ENCODE assay signal across 8 cellular contexts in genomic region chr7:30412810-30413504, GRCh38.
DNase-seq lines count a peak whose midpoint lies in the region; ATAC-seq lines count a peak whose summit lies in the region.

No MANE protein-coding gene starts in this region.

- no peak overlapping the region for H3K4me3 Mint-ChIP-seq in memory B cell

- DNase-seq in COR-L47 (lab: John Stamatoyannopoulos, UW) (peak; percentile 68), HPDE6-E6E7 (ENCODE audit: extremely low spot score) (peak; percentile 37), RKO (ENCODE audit: low spot score) (peak; percentile 88), epidermal melanocyte (ENCODE audit: insufficient read length, low spot score) (peak; percentile 84), memory B cell (ENCODE audit: low spot score in 2 of 2) (peak in 1 of 2 donors; percentile 16)
- no peak for DNase-seq in activated T-cell treated with anti-CD3 and anti-CD28 coated beads, Interleukin-2, amount 50 U/mL, for 48 hours

- no peaks in the 10 kb centered on the region for H3K27me3 Mint-ChIP-seq in memory B cell

- peaks cover 19% of the 10 kb centered on the region for H3K4me1 Mint-ChIP-seq in memory B cell

- H3K9me3 Mint-ChIP-seq in memory B cell, result peaks cover 2% of the 10 kb centered on the region

- H3K36me3 Mint-ChIP-seq in memory B cell, result no peaks in the 10 kb centered on the region

- peak; percentile 44 for ATAC-seq in memory B cell (ENCODE audit: low read depth)
- ATAC-seq in GM19023 (IDR thresholded peaks at IDR 0.05; ENCODE audit: unreplicated experiment), result no peak
- no peak for ATAC-seq in GM21825 (IDR thresholded peaks at IDR 0.05; ENCODE audit: unreplicated experiment)

- H3K27ac Mint-ChIP-seq in memory B cell, result no peak overlapping the region

Comparison
In these comparisons a context has a peak if more than half of its experiments do, and no peak if none do; other contexts are left out.
1. DNase-seq: peak in COR-L47 (single experiment), HPDE6-E6E7 (single experiment), RKO (single experiment) and epidermal melanocyte (single experiment); none in activated T-cell treated with anti-CD3 and anti-CD28 coated beads, Interleukin-2, amount 50 U/mL, for 48 hours (0 of 2).